1 cellular context compared by ENCODE assay signal in genomic region chr4:169665039-169665732, GRCh38.
TF ChIP-seq lines count a peak whose summit lies in the region.

No MANE protein-coding gene starts in this region.

TF ChIP-seq in HepG2, 621 proteins besides CTCF, POLR2A, EP300 and RAD21 (continued from another document):
- TF ChIP-seq KLF12 (CRISPR knock-in tag; IDR thresholded peaks at IDR 0.05; ENCODE audit: borderline replicate concordance) (no peak), FOXM1 (CRISPR knock-in tag; IDR thresholded peaks at IDR 0.05) (no peak), USF2 (IDR thresholded peaks at IDR 0.05; ENCODE audit: low read depth, low read length) (no peak), USF2 (CRISPR knock-in tag; IDR thresholded peaks at IDR 0.05; ENCODE audit: borderline replicate concordance) (no peak)
